Comparison of ENCODE assay signal across 10 cellular contexts in the genomic region with DNA sequence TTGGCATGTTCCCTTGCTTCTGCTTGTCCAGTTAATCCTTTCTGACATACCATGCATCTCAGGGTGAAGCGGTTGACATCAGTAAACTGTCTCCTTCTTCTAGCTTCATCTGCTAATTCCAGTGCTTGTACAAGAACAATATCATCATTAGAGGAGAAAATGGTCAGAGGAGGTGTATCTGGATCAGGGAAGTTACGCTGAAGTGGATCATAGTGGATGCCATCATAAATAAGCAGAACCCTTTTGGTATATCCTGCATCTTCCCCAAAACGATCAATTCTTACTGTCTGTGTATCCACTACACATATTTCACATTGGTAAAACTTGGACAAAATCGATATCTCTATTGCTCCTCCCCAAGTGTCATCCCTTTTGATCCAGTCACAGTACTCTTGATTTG. TPM values are rescaled to one million over a fixed set of nuclear protein-coding genes. Genes with fewer than 3 reads are reported as not detected.
DNase-seq lines count a peak whose midpoint lies in the region; ATAC-seq and TF ChIP-seq lines count a peak whose summit lies in the region.
"Had no signal": no experiment of that assay in that cellular context is flagged by ENCODE, and none has a peak within 500 bp of the region (broad histone marks: within the 10 kb centered on the region; RNA-seq: fewer than 3 reads in every experiment).

No MANE protein-coding gene starts in this region.

- peaks cover 3% of the 10 kb centered on the region for H3K9me3 Mint-ChIP-seq in activated naive CD4-positive, alpha-beta T cell treated with anti-CD3 and anti-CD28 coated beads, Interleukin-2, amount 10 ng/mL, durations not matched to agents 7 days and 5 days
- H3K9me3 Mint-ChIP-seq in activated naive CD4-positive, alpha-beta T cell treated with anti-CD3 and anti-CD28 coated beads, Interleukin-2, amount 50 U/mL, for 72 hours, result no peaks in the 10 kb centered on the region

- CTCF ChIA-PET in activated naive CD4-positive, alpha-beta T cell treated with anti-CD3 and anti-CD28 coated beads, Interleukin-2, amount 10 ng/mL, durations not matched to agents 7 days and 5 days (lab: Charles Lee), result interaction anchor here (1.6 to 2.5 kb wide), 8 partner anchors 11 to 450 kb away, joined by 4 to 17 read pairs (median 6); no protein-coding TSS in a partner anchor

- H3K27ac Mint-ChIP-seq in activated naive CD4-positive, alpha-beta T cell treated with anti-CD3 and anti-CD28 coated beads, Interleukin-2, amount 10 ng/mL, durations not matched to agents 7 days and 5 days, result no peak overlapping the region
- peak overlapping the region in 1 of 2 donors; percentile 99 for H3K27ac Mint-ChIP-seq in activated naive CD4-positive, alpha-beta T cell treated with anti-CD3 and anti-CD28 coated beads, Interleukin-2, amount 50 U/mL, for 72 hours

- H3K4me1 ChIP-seq in skeletal muscle satellite cell (ENCODE audit: control insufficient read depth, insufficient read depth, low read length), result peaks cover 15% of the 10 kb centered on the region

- H3K4me2 ChIP-seq in skeletal muscle satellite cell (ENCODE audit: low read length), result peak overlapping the region; percentile 77

- no peak for DNase-seq in activated naive CD4-positive, alpha-beta T cell treated with anti-CD3 and anti-CD28 coated beads, Interleukin-2, amount 10 ng/mL, durations not matched to agents 7 days and 5 days
- DNase-seq in activated naive CD4-positive, alpha-beta T cell treated with anti-CD3 and anti-CD28 coated beads, Interleukin-2, amount 50 U/mL, for 72 hours (ENCODE audit: low spot score in 2 of 2), result no peak
- no peak for DNase-seq in coronary artery (ENCODE audit: low spot score)
- DNase-seq: NCI-H1694, WERI-Rb-1 had no signal

- H3K27me3 Mint-ChIP-seq in activated naive CD4-positive, alpha-beta T cell treated with anti-CD3 and anti-CD28 coated beads, Interleukin-2, amount 10 ng/mL, durations not matched to agents 7 days and 5 days, result peaks cover 12% of the 10 kb centered on the region

- peak overlapping the region; percentile 97 for H3K9ac ChIP-seq in skeletal muscle satellite cell (ENCODE audit: low read depth, low read length)

- H3K4me3 ChIP-seq in coronary artery (peak overlapping the region; percentile 96), skeletal muscle satellite cell (ENCODE audit: low read length) (peak overlapping the region; percentile 91)

- H3K27ac ChIP-seq in coronary artery, result no peak overlapping the region
- H3K27ac ChIP-seq: WERI-Rb-1 had no signal

- no peak for ATAC-seq in activated naive CD4-positive, alpha-beta T cell treated with anti-CD3 and anti-CD28 coated beads, Interleukin-2, amount 50 U/mL, for 72 hours
- ATAC-seq in HG03025 (IDR thresholded peaks at IDR 0.05; ENCODE audit: low FRiP score, unreplicated experiment), result no peak
- no peak for ATAC-seq in HG03457 (IDR thresholded peaks at IDR 0.05; ENCODE audit: unreplicated experiment)
- ATAC-seq: Panc1 had no signal

- H3K4me3 Mint-ChIP-seq in activated naive CD4-positive, alpha-beta T cell treated with anti-CD3 and anti-CD28 coated beads, Interleukin-2, amount 10 ng/mL, durations not matched to agents 7 days and 5 days, result peak overlapping the region; percentile 100

- no peaks in the 10 kb centered on the region for H3K9me3 ChIP-seq in skeletal muscle satellite cell (replicated peaks; ENCODE audit: low read length)

- H3K36me3 ChIP-seq in skeletal muscle satellite cell (ENCODE audit: insufficient read depth, low read length), result peaks cover 13% of the 10 kb centered on the region

- H3K4me1 Mint-ChIP-seq in activated naive CD4-positive, alpha-beta T cell treated with anti-CD3 and anti-CD28 coated beads, Interleukin-2, amount 10 ng/mL, durations not matched to agents 7 days and 5 days, result peaks cover 62% of the 10 kb centered on the region

- TF ChIP-seq CTCF in coronary artery (IDR thresholded peaks at IDR 0.05), result no peak

- no peaks in the 10 kb centered on the region for H3K27me3 ChIP-seq in skeletal muscle satellite cell (ENCODE audit: control insufficient read depth, insufficient read depth, low read length)

- H3K36me3 Mint-ChIP-seq in activated naive CD4-positive, alpha-beta T cell treated with anti-CD3 and anti-CD28 coated beads, Interleukin-2, amount 10 ng/mL, durations not matched to agents 7 days and 5 days, result peaks cover 45% of the 10 kb centered on the region
- H3K36me3 Mint-ChIP-seq in activated naive CD4-positive, alpha-beta T cell treated with anti-CD3 and anti-CD28 coated beads, Interleukin-2, amount 50 U/mL, for 72 hours, result peaks cover 10 to 16% of the 10 kb centered on the region in 2 donors

RNA-seq across cellular contexts. Expression of a gene that starts 2.0 kb away (rescaled TPM):
- total RNA-seq in activated naive CD4-positive, alpha-beta T cell treated with anti-CD3 and anti-CD28 coated beads, Interleukin-2, amount 50 U/mL, for 72 hours, result 10 to 100 TPM in 1 of 2 donors, 1 to 10 TPM in 1; 6.6 to 23.4 TPM
- total RNA-seq in skeletal muscle satellite cell (2012; rRNA removed), result 4.6 and 4.8 TPM in 2 replicates

RNA-seq across cellular contexts. Expression of a gene that starts 4.0 kb away (rescaled TPM):
- total RNA-seq in activated naive CD4-positive, alpha-beta T cell treated with anti-CD3 and anti-CD28 coated beads, Interleukin-2, amount 50 U/mL, for 72 hours, result 1 to 10 TPM; 3.8 to 6.9 TPM
- 2.2 and 3.8 TPM in 2 replicates for total RNA-seq in skeletal muscle satellite cell (2012; rRNA removed)

RNA-seq across cellular contexts. Expression of a gene that starts 16.5 kb away (rescaled TPM):
- under 1 TPM in 1 of 2 donors, not detected in 1; 0.06 TPM for total RNA-seq in activated naive CD4-positive, alpha-beta T cell treated with anti-CD3 and anti-CD28 coated beads, Interleukin-2, amount 50 U/mL, for 72 hours
- not detected in 2 replicates for total RNA-seq in skeletal muscle satellite cell (2012; rRNA removed)
- total RNA-seq: posterior vena cava had no signal

RNA-seq across cellular contexts. Expression of a gene that starts 39.6 kb away (rescaled TPM):
- 1 to 10 TPM; 8.3 to 8.9 TPM for total RNA-seq in activated naive CD4-positive, alpha-beta T cell treated with anti-CD3 and anti-CD28 coated beads, Interleukin-2, amount 50 U/mL, for 72 hours
- total RNA-seq in skeletal muscle satellite cell (2012; rRNA removed), result not detected in 2 replicates

RNA-seq across cellular contexts. Expression of a gene that starts 55.0 kb away (rescaled TPM):
- total RNA-seq in activated naive CD4-positive, alpha-beta T cell treated with anti-CD3 and anti-CD28 coated beads, Interleukin-2, amount 50 U/mL, for 72 hours, result not detected
- not detected in 2 replicates for total RNA-seq in skeletal muscle satellite cell (2012; rRNA removed)
